In the genomic region with DNA sequence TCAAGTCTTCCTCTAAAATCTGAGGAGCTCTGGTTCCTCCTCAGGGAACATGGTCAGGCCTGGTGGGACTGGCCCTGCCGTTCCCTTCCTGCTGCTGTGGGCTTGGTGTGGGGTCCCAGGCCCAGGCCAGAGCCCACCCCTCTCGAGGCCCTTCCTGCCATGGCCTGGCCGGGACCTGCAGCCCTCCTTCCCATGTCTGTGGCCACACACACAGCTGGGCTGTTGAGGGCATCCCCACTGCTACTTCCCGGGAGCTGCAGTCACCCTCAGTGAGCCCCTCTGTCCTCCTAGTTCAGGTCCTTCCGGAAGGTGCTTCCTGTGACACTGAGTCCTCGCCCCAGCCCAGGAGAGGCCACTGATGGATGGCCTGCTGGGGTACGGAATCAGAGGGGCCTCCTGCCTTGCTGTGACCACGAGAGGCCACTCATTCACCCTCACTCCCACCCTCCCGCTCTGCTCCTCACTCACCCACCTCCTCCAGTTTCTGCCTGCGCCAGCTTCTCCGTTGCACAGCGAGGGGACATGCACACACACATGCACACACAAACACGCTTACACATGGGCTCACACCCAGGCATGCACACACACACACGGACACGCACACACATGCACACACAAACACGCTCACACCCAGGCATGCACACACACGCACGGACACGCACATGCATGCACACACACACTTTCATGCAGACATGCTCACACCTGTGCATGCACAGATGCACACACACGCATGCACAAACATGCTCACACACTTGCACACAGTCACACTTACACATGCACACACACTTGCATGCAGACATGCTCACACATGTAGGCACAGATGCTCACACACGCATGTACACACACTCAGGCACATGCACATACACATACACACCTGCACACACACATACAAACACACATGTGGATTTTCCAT, we compare ENCODE assay signal across 16 cellular contexts. TPM values are rescaled to one million over a fixed set of nuclear protein-coding genes. Genes with fewer than 3 reads are reported as not detected.
DNase-seq lines count a peak whose midpoint lies in the region; ATAC-seq and TF ChIP-seq lines count a peak whose summit lies in the region.
"Had no signal": no experiment of that assay in that cellular context is flagged by ENCODE, and none has a peak within 500 bp of the region (broad histone marks: within the 10 kb centered on the region; RNA-seq: fewer than 3 reads in every experiment).

No MANE protein-coding gene starts in this region.

- intact Hi-C loops in activated B cell treated with CpG ODN at 0.5 μM for 24 hours (cut with micrococcal nuclease) (no loop called here), spleen (cut with DNase I; ENCODE audit: low total_unique reads) (no loop called here)
- intact Hi-C loops in activated naive CD4-positive, alpha-beta T cell treated with anti-CD3 and anti-CD28 coated beads for 36 hours (cut with micrococcal nuclease), result no loop called here

- H3K27me3 Mint-ChIP-seq in activated T-cell treated with anti-CD3 and anti-CD28 coated beads, Interleukin-2, amount 50 U/mL, for 4 hours (ENCODE audit: low read depth), result no peaks in the 10 kb centered on the region
- no peaks in the 10 kb centered on the region for H3K27me3 Mint-ChIP-seq in activated B cell treated with CpG ODN at 0.5 μM for 24 hours
- H3K27me3 Mint-ChIP-seq in activated naive CD4-positive, alpha-beta T cell treated with anti-CD3 and anti-CD28 coated beads for 36 hours (ENCODE audit: low read depth), result no peaks in the 10 kb centered on the region

- H3K4me3 ChIP-seq in spleen, result no peak overlapping the region
- H3K4me3 ChIP-seq: BLaER1 treated with 17β-estradiol and CSF1 and Interleukin-3, amounts not matched to agents 10 nM and 100 nM; MG63; PC-9 had no signal

- H3K36me3 Mint-ChIP-seq in activated T-cell treated with anti-CD3 and anti-CD28 coated beads, Interleukin-2, amount 50 U/mL, for 4 hours (ENCODE audit: insufficient read depth), result no peaks in the 10 kb centered on the region
- no peaks in the 10 kb centered on the region for H3K36me3 Mint-ChIP-seq in activated B cell treated with CpG ODN at 0.5 μM for 24 hours (ENCODE audit: low read depth)
- peaks cover 1% of the 10 kb centered on the region for H3K36me3 Mint-ChIP-seq in activated naive CD4-positive, alpha-beta T cell treated with anti-CD3 and anti-CD28 coated beads for 36 hours (ENCODE audit: low read depth)

- no peak overlapping the region for H3K4me3 Mint-ChIP-seq in activated T-cell treated with anti-CD3 and anti-CD28 coated beads, Interleukin-2, amount 50 U/mL, for 4 hours
- no peak overlapping the region for H3K4me3 Mint-ChIP-seq in activated B cell treated with CpG ODN at 0.5 μM for 24 hours
- H3K4me3 Mint-ChIP-seq in activated naive CD4-positive, alpha-beta T cell treated with anti-CD3 and anti-CD28 coated beads for 36 hours, result no peak overlapping the region

- H3K27ac ChIP-seq in spleen, result no peak overlapping the region
- H3K27ac ChIP-seq: BLaER1 treated with 17β-estradiol and CSF1 and Interleukin-3, amounts not matched to agents 10 nM and 100 nM; PC-9 had no signal

- TF ChIP-seq POLR2A in spleen (IDR thresholded peaks at IDR 0.05), result no peak

- peaks cover 0 to 29% (median 0%) of the 10 kb centered on the region in 7 donors for H3K27me3 ChIP-seq in spleen (replicated peaks in 1 of 7)

- 72 to 85% (median 82%) methylated on average over 20 to 21 of the region's 21 CpGs for WGBS in spleen, 5 donors

- ATAC-seq in activated T-cell treated with anti-CD3 and anti-CD28 coated beads, Interleukin-2, amount 50 U/mL, for 4 hours, result no peak
- no peak for ATAC-seq in activated B cell treated with CpG ODN at 0.5 μM for 24 hours (ENCODE audit: low read depth)

- H3K36me3 ChIP-seq in spleen, result no peaks in the 10 kb centered on the region
- H3K36me3 ChIP-seq: BLaER1 treated with 17β-estradiol and CSF1 and Interleukin-3, amounts not matched to agents 10 nM and 100 nM; MG63 had no signal

- CTCF ChIA-PET in activated B cell treated with CpG ODN at 0.5 μM for 24 hours (lab: Charles Lee), result no interaction called here
- CTCF ChIA-PET in activated naive CD4-positive, alpha-beta T cell treated with anti-CD3 and anti-CD28 coated beads for 36 hours (lab: Charles Lee), result no interaction called here

- H3K4me1 ChIP-seq in spleen, result peaks cover 0 to 9% (median 3%) of the 10 kb centered on the region in 6 donors

- no peak overlapping the region for H3K27ac Mint-ChIP-seq in activated B cell treated with CpG ODN at 0.5 μM for 24 hours
- H3K27ac Mint-ChIP-seq in activated naive CD4-positive, alpha-beta T cell treated with anti-CD3 and anti-CD28 coated beads for 36 hours, result no peak overlapping the region

- no peaks in the 10 kb centered on the region for H3K9me3 Mint-ChIP-seq in activated T-cell treated with anti-CD3 and anti-CD28 coated beads, Interleukin-2, amount 50 U/mL, for 4 hours
- H3K9me3 Mint-ChIP-seq in activated B cell treated with CpG ODN at 0.5 μM for 24 hours, result no peaks in the 10 kb centered on the region
- no peaks in the 10 kb centered on the region for H3K9me3 Mint-ChIP-seq in activated naive CD4-positive, alpha-beta T cell treated with anti-CD3 and anti-CD28 coated beads for 36 hours

- POLR2A ChIA-PET in activated B cell treated with CpG ODN at 0.5 μM for 24 hours (lab: Charles Lee), result no interaction called here

- H3K9me3 ChIP-seq in spleen, result no peaks in the 10 kb centered on the region
- H3K9me3 ChIP-seq: BLaER1 treated with 17β-estradiol and CSF1 and Interleukin-3, amounts not matched to agents 10 nM and 100 nM; MG63 had no signal

- peak; percentile 5 for DNase-seq in activated T-cell treated with anti-CD3 and anti-CD28 coated beads, Interleukin-2, amount 50 U/mL, for 1 hour
- DNase-seq in activated T-cell treated with anti-CD3 and anti-CD28 coated beads, Interleukin-2, amount 50 U/mL, for 4 hours, result no peak
- DNase-seq in activated B cell treated with CpG ODN at 0.5 μM for 24 hours (peak; percentile 7), mesenteric fat pad (ENCODE audit: low spot score) (peak; percentile 55), spleen (peak; percentile 69), putamen (ENCODE audit: low spot score) (no peak)
- no peak for DNase-seq in activated naive CD4-positive, alpha-beta T cell treated with anti-CD3 and anti-CD28 coated beads for 36 hours
- no peak for DNase-seq in stimulated activated CD4-positive, alpha-beta T cell treated with anti-CD3 and anti-CD28 coated beads, Interleukin-12 subunit alpha, Interleukin-12 subunit beta, amount 100 ng/mL, for 4 hours
- DNase-seq: 8988T, GF-D8, MG63, NCI-H1092 treated with DMSO at 0.1 percent for 48 hours, NCI-H1694, NCI-H69, PC-9 had no signal

- TF ChIP-seq CTCF in activated B cell treated with CpG ODN at 0.5 μM for 24 hours (IDR thresholded peaks at IDR 0.05) (no peak), spleen (IDR thresholded peaks at IDR 0.05 in 8 of 11, conservative IDR thresholded peaks at IDR 0.05 in 3 of 11) (no peak)

- peaks cover 2% of the 10 kb centered on the region for H3K4me1 Mint-ChIP-seq in activated T-cell treated with anti-CD3 and anti-CD28 coated beads, Interleukin-2, amount 50 U/mL, for 4 hours (ENCODE audit: low read depth)
- no peaks in the 10 kb centered on the region for H3K4me1 Mint-ChIP-seq in activated B cell treated with CpG ODN at 0.5 μM for 24 hours
- no peaks in the 10 kb centered on the region for H3K4me1 Mint-ChIP-seq in activated naive CD4-positive, alpha-beta T cell treated with anti-CD3 and anti-CD28 coated beads for 36 hours (ENCODE audit: low read depth)

RNA-seq across cellular contexts. Expression of gene MCF2L, which starts 7.3 kb away (rescaled TPM):
- 1 to 10 TPM; 8.6 to 9.3 (median 8.9) TPM for total RNA-seq in activated T-cell treated with anti-CD3 and anti-CD28 coated beads, Interleukin-2, amount 50 U/mL, for 4 hours
- total RNA-seq in activated B cell treated with CpG ODN at 0.5 μM for 24 hours (2.1 and 3.4 TPM in 2 replicates), mesenteric fat pad (97.6 TPM), spleen (10 to 100 TPM in 6 of 7 donors, 1 to 10 TPM in 1; 6.6 to 21.4 (median 16.5) TPM)
- 1 to 10 TPM; 4.3 to 9.0 (median 4.7) TPM for polyA plus RNA-seq in spleen
- 1 to 10 TPM; 6.5 to 7.4 TPM for total RNA-seq in activated naive CD4-positive, alpha-beta T cell treated with anti-CD3 and anti-CD28 coated beads for 36 hours

Comparison
In these comparisons a context has a peak if more than half of its experiments do, and no peak if none do; other contexts are left out.
1. DNase-seq: peak in activated T-cell treated with anti-CD3 and anti-CD28 coated beads, Interleukin-2, amount 50 U/mL, for 1 hour (single experiment), activated B cell treated with CpG ODN at 0.5 μM for 24 hours (single experiment), mesenteric fat pad (single experiment) and spleen (single experiment); none in activated T-cell treated with anti-CD3 and anti-CD28 coated beads, Interleukin-2, amount 50 U/mL, for 4 hours (single experiment), activated naive CD4-positive, alpha-beta T cell treated with anti-CD3 and anti-CD28 coated beads for 36 hours (single experiment), putamen (single experiment) and stimulated activated CD4-positive, alpha-beta T cell treated with anti-CD3 and anti-CD28 coated beads, Interleukin-12 subunit alpha, Interleukin-12 subunit beta, amount 100 ng/mL, for 4 hours (single experiment).